36 cellular contexts compared by ENCODE assay signal in the genomic region with DNA sequence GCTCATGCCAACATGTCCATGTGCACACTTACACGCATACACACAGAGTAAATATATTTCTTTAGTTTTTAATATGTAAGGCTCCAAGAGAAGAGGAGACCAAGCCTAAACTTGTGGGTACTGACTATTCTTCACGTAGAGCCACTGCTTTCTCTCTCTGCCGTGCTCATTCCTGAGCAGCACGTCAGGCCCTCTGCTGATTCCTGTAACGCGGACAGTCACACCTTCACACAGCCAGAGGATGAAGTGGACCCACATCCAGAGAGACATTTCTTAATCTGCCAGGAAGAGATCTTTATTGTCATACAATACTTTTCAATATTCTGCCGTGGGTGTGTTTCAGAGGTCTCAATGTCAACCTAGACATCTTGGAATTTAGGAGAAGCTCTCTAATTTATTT.
"Had no signal": no experiment of that assay in that cellular context is flagged by ENCODE, and none has a peak within 500 bp of the region (broad histone marks: within the 10 kb centered on the region; RNA-seq: fewer than 3 reads in every experiment).

No MANE protein-coding gene starts in this region.

- H3K4me1 ChIP-seq: ascending aorta, Peyer's patch had no signal

- H3K9me3 ChIP-seq: ascending aorta, Peyer's patch had no signal

- H3K4me3 ChIP-seq: ascending aorta, Peyer's patch had no signal

- H3K9me3 Mint-ChIP-seq: activated CD4-positive, alpha-beta memory T cell treated with anti-CD3 and anti-CD28 coated beads, Interleukin-2, amount 10 ng/mL, durations not matched to agents 7 days and 5 days; IgD-negative memory B cell had no signal

- H3K36me3 ChIP-seq: ascending aorta, Peyer's patch, WERI-Rb-1 had no signal

- H3K27me3 ChIP-seq: ascending aorta, Peyer's patch had no signal

- H3K27ac ChIP-seq: ascending aorta, Peyer's patch, RWPE1, WERI-Rb-1 had no signal

- ATAC-seq: activated CD8-positive, alpha-beta memory T cell treated with anti-CD3 and anti-CD28 coated beads, Interleukin-2, amount 10 ng/mL, durations not matched to agents 7 days and 5 days; PC-3; Right ventricle myocardium inferior; SK-N-SH treated with all-trans-retinoic acid at 6 μM for 48 hours had no signal

- DNase-seq: activated CD4-positive, alpha-beta memory T cell treated with anti-CD3 and anti-CD28 coated beads, Interleukin-2, amount 10 ng/mL, durations not matched to agents 7 days and 5 days; activated CD4-positive, alpha-beta T cell treated with anti-CD3 and anti-CD28 coated beads for 1 hour; activated CD4-positive, alpha-beta T cell treated with anti-CD3 and anti-CD28 coated beads for 48 hours; activated CD4-positive, CD25-positive, alpha-beta regulatory T cell; activated CD8-positive, alpha-beta memory T cell treated with anti-CD3 and anti-CD28 coated beads for 24 hours; activated CD8-positive, alpha-beta memory T cell treated with anti-CD3 and anti-CD28 coated beads, Interleukin-2, amount 10 ng/mL, durations not matched to agents 7 days and 5 days; activated CD8-positive, alpha-beta memory T cell treated with anti-CD3 and anti-CD28 coated beads, Interleukin-2, amount 50 U/mL, for 48 hours; activated effector memory CD4-positive, alpha-beta T cell treated with anti-CD3 and anti-CD28 coated beads, Interleukin-2, amount 50 U/mL, for 16 hours; activated naive CD4-positive, alpha-beta T cell; activated naive CD4-positive, alpha-beta T cell treated with anti-CD3 and anti-CD28 coated beads, Interleukin-2, amount 50 U/mL, for 16 hours; activated naive CD8-positive, alpha-beta T cell treated with anti-CD3 and anti-CD28 coated beads for 36 hours; activated T-cell treated with anti-CD3 and anti-CD28 coated beads, Interleukin-2, amount 50 U/mL, for 48 hours; amygdala; Karpas-422; KBM-7; NCI-H1105; NCI-H1436; NCI-H1694; NCI-H1930; NCI-H2081 treated with DMSO at 0.1 percent for 48 hours; NCI-H510A; NCI-H526; NCI-H748 treated with DMSO at 0.1 percent for 48 hours; NK-92 treated with Interleukin-12 subunit alpha and Interleukin-12 subunit beta, amount 100 ng/mL, for 24 hours; PC-3; Peyer's patch; SIG-M5; T-helper 1 cell; T-helper 2 cell; T-helper 9 cell; WERI-Rb-1 had no signal

- H3K4me1 Mint-ChIP-seq: activated CD4-positive, alpha-beta memory T cell treated with anti-CD3 and anti-CD28 coated beads, Interleukin-2, amount 10 ng/mL, durations not matched to agents 7 days and 5 days; activated CD8-positive, alpha-beta memory T cell treated with anti-CD3 and anti-CD28 coated beads, Interleukin-2, amount 10 ng/mL, durations not matched to agents 7 days and 5 days; activated naive CD8-positive, alpha-beta T cell treated with anti-CD3 and anti-CD28 coated beads for 36 hours; IgD-negative memory B cell had no signal

- H3K27ac Mint-ChIP-seq: activated CD4-positive, alpha-beta memory T cell treated with anti-CD3 and anti-CD28 coated beads, Interleukin-2, amount 10 ng/mL, durations not matched to agents 7 days and 5 days; activated CD8-positive, alpha-beta memory T cell treated with anti-CD3 and anti-CD28 coated beads, Interleukin-2, amount 10 ng/mL, durations not matched to agents 7 days and 5 days; activated naive CD8-positive, alpha-beta T cell treated with anti-CD3 and anti-CD28 coated beads for 36 hours; IgD-negative memory B cell had no signal

- H3K4me3 Mint-ChIP-seq: activated CD4-positive, alpha-beta memory T cell treated with anti-CD3 and anti-CD28 coated beads, Interleukin-2, amount 10 ng/mL, durations not matched to agents 7 days and 5 days; activated CD8-positive, alpha-beta memory T cell treated with anti-CD3 and anti-CD28 coated beads, Interleukin-2, amount 10 ng/mL, durations not matched to agents 7 days and 5 days; activated naive CD8-positive, alpha-beta T cell treated with anti-CD3 and anti-CD28 coated beads for 36 hours; IgD-negative memory B cell had no signal

- H3K36me3 Mint-ChIP-seq: activated CD8-positive, alpha-beta memory T cell treated with anti-CD3 and anti-CD28 coated beads, Interleukin-2, amount 10 ng/mL, durations not matched to agents 7 days and 5 days; activated naive CD8-positive, alpha-beta T cell treated with anti-CD3 and anti-CD28 coated beads for 36 hours; IgD-negative memory B cell had no signal

- H3K27me3 Mint-ChIP-seq: activated CD4-positive, alpha-beta memory T cell treated with anti-CD3 and anti-CD28 coated beads, Interleukin-2, amount 10 ng/mL, durations not matched to agents 7 days and 5 days; activated CD8-positive, alpha-beta memory T cell treated with anti-CD3 and anti-CD28 coated beads, Interleukin-2, amount 10 ng/mL, durations not matched to agents 7 days and 5 days; activated naive CD8-positive, alpha-beta T cell treated with anti-CD3 and anti-CD28 coated beads for 36 hours; IgD-negative memory B cell had no signal
